ENCODE assay signal across 23 cellular contexts in genomic region chr4:109238746-109239145, GRCh38.
"Had no signal": no experiment of that assay in that cellular context is flagged by ENCODE, and none has a peak within 500 bp of the region (broad histone marks: within the 10 kb centered on the region; RNA-seq: fewer than 3 reads in every experiment).

No MANE protein-coding gene starts in this region.

- H3K27ac ChIP-seq: esophagus muscularis mucosa, foreskin keratinocyte, heart right ventricle, left lung, neural progenitor cell, parathyroid adenoma, right lobe of liver, suprapubic skin had no signal

- H3K4me3 ChIP-seq: esophagus muscularis mucosa, heart right ventricle, left lung, neural progenitor cell, right lobe of liver, suprapubic skin had no signal

- FAIRE-seq: endothelial cell of umbilical vein, islet of Langerhans, small intestine had no signal

- H3K27me3 ChIP-seq: esophagus muscularis mucosa, foreskin keratinocyte, heart right ventricle, left lung, neural progenitor cell, suprapubic skin had no signal

- H3K9ac ChIP-seq: neural progenitor cell, parathyroid adenoma had no signal

- DNase-seq: dermis blood vessel endothelial cell; effector memory CD4-positive, alpha-beta T cell; glutamatergic neuron; heart right ventricle; hippocampal formation; left cardiac atrium; left lung; mesenchymal stem cell; naive thymus-derived CD4-positive, alpha-beta T cell; right lobe of liver; small intestine; stimulated activated CD4-positive, alpha-beta T cell treated with anti-CD3 and anti-CD28 coated beads, Interleukin-15, amount 100 ng/mL, for 24 hours; stimulated activated CD4-positive, alpha-beta T cell treated with anti-CD3 and anti-CD28 coated beads, Interleukin-2, amount 100 ng/mL, for 48 hours; stimulated activated CD8-positive, alpha-beta memory T cell treated with anti-CD3 and anti-CD28 coated beads, Interleukin-4, amount 100 ng/mL, for 48 hours; stimulated activated naive CD4-positive, alpha-beta T cell; stimulated activated naive CD8-positive, alpha-beta T cell treated with anti-CD3 and anti-CD28 coated beads, Interleukin-15, amount 100 ng/mL, for 72 hours had no signal

- ATAC-seq: foreskin keratinocyte; heart right ventricle; left cardiac atrium; left lung; naive thymus-derived CD4-positive, alpha-beta T cell; right lobe of liver; stimulated activated naive CD8-positive, alpha-beta T cell treated with anti-CD3 and anti-CD28 coated beads, Interleukin-15, amount 100 ng/mL, for 72 hours had no signal

- H3K36me3 ChIP-seq: esophagus muscularis mucosa, heart right ventricle, left lung, neural progenitor cell, right lobe of liver, suprapubic skin had no signal

- H3K4me1 ChIP-seq: esophagus muscularis mucosa, foreskin keratinocyte, heart right ventricle, left lung, neural progenitor cell, parathyroid adenoma, right lobe of liver, suprapubic skin had no signal

- H2AFZ ChIP-seq: neural progenitor cell, parathyroid adenoma had no signal

- H3K4me2 ChIP-seq: neural progenitor cell had no signal

- H3K79me2 ChIP-seq: parathyroid adenoma had no signal

- H3K9me3 ChIP-seq: left lung, right lobe of liver, suprapubic skin had no signal
